Comparison of ENCODE assay signal across 9 cellular contexts in genomic region chr1:2312589-2313301, GRCh38.
DNase-seq lines count a peak whose midpoint lies in the region; ATAC-seq and TF ChIP-seq lines count a peak whose summit lies in the region.
"Had no signal": no experiment of that assay in that cellular context is flagged by ENCODE, and none has a peak within 500 bp of the region (broad histone marks: within the 10 kb centered on the region; RNA-seq: fewer than 3 reads in every experiment).

No MANE protein-coding gene starts in this region.

- no peak for TF ChIP-seq RAD21 in SK-N-SH (IDR thresholded peaks at IDR 0.05; ENCODE audit: low read length)

- H3K36me3 ChIP-seq in SK-N-SH (replicated peaks in 1 of 2; ENCODE audit: control insufficient read depth in 1 of 2, insufficient read depth in 2 of 2, low read length in 1 of 2): peaks cover 0 to 14% of the 10 kb centered on the region in 2 experiments
- peaks cover 0 to 21% (median 6%) of the 10 kb centered on the region in 3 donors for H3K36me3 ChIP-seq in tibial nerve

- H3K36me3 Mint-ChIP-seq in chondrocyte (ENCODE audit: low read depth) (peaks cover 6% of the 10 kb centered on the region), naive B cell (peaks cover 6 to 10% of the 10 kb centered on the region in 2 donors)

- peaks cover 27% of the 10 kb centered on the region for H3K4me1 Mint-ChIP-seq in chondrocyte (ENCODE audit: low read depth)
- peaks cover 25 to 36% (median 31%) of the 10 kb centered on the region in 3 donors for H3K4me1 Mint-ChIP-seq in naive B cell

- H2AFZ ChIP-seq in SK-N-SH (ENCODE audit: low read depth): no peak overlapping the region

- no peaks in the 10 kb centered on the region for H3K9me2 ChIP-seq in SK-N-SH

- H3K27me3 ChIP-seq in SK-N-SH (ENCODE audit: insufficient read depth) (no peaks in the 10 kb centered on the region), tibial nerve (no peaks in the 10 kb centered on the region)

- POLR2A ChIA-PET in SK-N-SH (lab: Yijun Ruan, JAX): interaction anchor here (1.0 kb wide), 1 partner anchor 107 kb away, joined by 3 read pairs; no protein-coding TSS in a partner anchor

- no peak overlapping the region for H3K4me3 Mint-ChIP-seq in chondrocyte (ENCODE audit: unreplicated experiment)
- peak overlapping the region; percentile 37 to 88 (median 66) for H3K4me3 Mint-ChIP-seq in naive B cell

- ATAC-seq in SK-N-SH treated with all-trans-retinoic acid at 6 μM for 48 hours (no peak), naive B cell (ENCODE audit: low read depth in 2 of 2) (no peak), GM18505 (IDR thresholded peaks at IDR 0.05; ENCODE audit: unreplicated experiment) (no peak)

- H3K27ac ChIP-seq in SK-N-SH (ENCODE audit: low read depth in 2 of 2, low read length in 1 of 2) (peak overlapping the region; percentile 32 to 83; a peak in 3 of 4 replicates), tibial nerve (peak overlapping the region; percentile 82 to 96 (median 90))

- TF ChIP-seq CTCF in SK-N-SH (IDR thresholded peaks at IDR 0.05) (no peak), chondrocyte (IDR thresholded peaks at IDR 0.05) (no peak), tibial nerve (IDR thresholded peaks at IDR 0.05) (no peak)

- CTCF ChIA-PET in SK-N-SH (lab: Yijun Ruan, JAX): interaction anchor here (1.0 to 4.8 kb wide), 7 partner anchors 14 to 118 kb away, joined by 3 to 34 read pairs (median 3); partner anchors contain the start of gene FAAP20

- H3K4me1 ChIP-seq in SK-N-SH (ENCODE audit: control insufficient read depth in 1 of 2, insufficient read depth in 2 of 2, low read depth in 1 of 2, low read length in 1 of 2): peaks cover 0 to 45% of the 10 kb centered on the region in 2 experiments; a peak in 1 of 4 replicates
- peaks cover 11 to 80% (median 61%) of the 10 kb centered on the region in 4 donors for H3K4me1 ChIP-seq in tibial nerve

- DNase-seq in SK-N-SH (no peak), chondrocyte (ENCODE audit: low spot score) (no peak), naive B cell (peak; percentile 64), tibial nerve (ENCODE audit: low spot score in 2 of 2) (peak in 1 of 2 donors; percentile 50), COR-L47 (lab: John Stamatoyannopoulos, UW) (no peak), glomerular visceral epithelial cell (ENCODE audit: extremely low spot score) (no peak)
- DNase-seq: NCI-H187 had no signal

- peak overlapping the region; percentile 12 for H3K27ac Mint-ChIP-seq in chondrocyte (ENCODE audit: unreplicated experiment)
- H3K27ac Mint-ChIP-seq in naive B cell: peak overlapping the region in 5 of 6 donors; percentile 86 to 95 (median 93)

- H3K9ac ChIP-seq in SK-N-SH: no peak overlapping the region

- H3K9me3 Mint-ChIP-seq in chondrocyte (ENCODE audit: low read depth) (no peaks in the 10 kb centered on the region), naive B cell (no peaks in the 10 kb centered on the region)

- H4K20me1 ChIP-seq in SK-N-SH (ENCODE audit: insufficient read depth): no peaks in the 10 kb centered on the region

- H3K79me2 ChIP-seq in SK-N-SH (ENCODE audit: insufficient read depth): no peaks in the 10 kb centered on the region

- H3K9me3 ChIP-seq in SK-N-SH (no peaks in the 10 kb centered on the region), tibial nerve (no peaks in the 10 kb centered on the region)

- TF ChIP-seq EP300 in SK-N-SH (IDR thresholded peaks at IDR 0.05; ENCODE audit: borderline replicate concordance in 1 of 2, low read depth in 1 of 2, low read length in 1 of 2) (no peak), tibial nerve (IDR thresholded peaks at IDR 0.05) (peak in 1 of 2 donors; percentile 42)

- no peak overlapping the region for H3K4me3 ChIP-seq in SK-N-SH (ENCODE audit: low read depth in 2 of 2, low read length in 1 of 2)
- no peak overlapping the region for H3K4me3 ChIP-seq in tibial nerve

- no peak for TF ChIP-seq POLR2A in tibial nerve (IDR thresholded peaks at IDR 0.05)
- no peak for TF ChIP-seq POLR2A in GM18505 (IDR thresholded peaks at IDR 0.05; ENCODE audit: borderline replicate concordance, extremely low read depth, insufficient read depth, insufficient read length)

- WGBS in SK-N-SH (ENCODE audit: low lambda C conversion rate): 94% methylated on average over 8 of the region's 23 CpGs
- WGBS in tibial nerve, 2 donors: 30 to 41% methylated on average over 14 to 20 of the region's 23 CpGs

- H3K27me3 Mint-ChIP-seq in chondrocyte (ENCODE audit: low read depth): no peaks in the 10 kb centered on the region
- no peaks in the 10 kb centered on the region for H3K27me3 Mint-ChIP-seq in naive B cell

- no peak overlapping the region for H3K4me2 ChIP-seq in SK-N-SH

- peaks cover 4% of the 10 kb centered on the region for H3F3A ChIP-seq in SK-N-SH (replicated peaks; ENCODE audit: insufficient read depth)

TF ChIP-seq in SK-N-SH, 30 proteins besides CTCF, POLR2A, EP300 and RAD21 (continues in another document):
- no peak for TF ChIP-seq ELF1 (IDR thresholded peaks at IDR 0.05)
- no peak for TF ChIP-seq MAX (IDR thresholded peaks at IDR 0.05; ENCODE audit: low read depth)
- TF ChIP-seq PBX3 (IDR thresholded peaks at IDR 0.05): no peak
- TF ChIP-seq SMC3 (IDR thresholded peaks at IDR 0.05; ENCODE audit: low read depth, low read length): no peak
- TF ChIP-seq RCOR1 (IDR thresholded peaks at IDR 0.05; ENCODE audit: low read length): no peak
- TF ChIP-seq TEAD4 (IDR thresholded peaks at IDR 0.05; ENCODE audit: borderline replicate concordance, insufficient read depth): no peak
- TF ChIP-seq RFX5 (IDR thresholded peaks at IDR 0.05; ENCODE audit: low read length): no peak
- TF ChIP-seq NFIC (IDR thresholded peaks at IDR 0.05; ENCODE audit: borderline replicate concordance): no peak
- TF ChIP-seq FOXJ3 (CRISPR knock-in tag; IDR thresholded peaks at IDR 0.05): no peak
- TF ChIP-seq USF1 (IDR thresholded peaks at IDR 0.05; ENCODE audit: borderline replicate concordance, low read depth): no peak

TF ChIP-seq in SK-N-SH treated with all-trans-retinoic acid at 6 μM for 48 hours, 23 proteins besides CTCF, POLR2A, EP300 and RAD21:
- TF ChIP-seq BACH2 (CRISPR knock-in tag; IDR thresholded peaks at IDR 0.05; ENCODE audit: borderline replicate concordance): no peak
TF ChIP-seq in SK-N-SH treated with all-trans-retinoic acid at 6 μM for 48 hours: peak in this region for 0.
